Comparison of ENCODE assay signal across 16 cellular contexts in the genomic region with DNA sequence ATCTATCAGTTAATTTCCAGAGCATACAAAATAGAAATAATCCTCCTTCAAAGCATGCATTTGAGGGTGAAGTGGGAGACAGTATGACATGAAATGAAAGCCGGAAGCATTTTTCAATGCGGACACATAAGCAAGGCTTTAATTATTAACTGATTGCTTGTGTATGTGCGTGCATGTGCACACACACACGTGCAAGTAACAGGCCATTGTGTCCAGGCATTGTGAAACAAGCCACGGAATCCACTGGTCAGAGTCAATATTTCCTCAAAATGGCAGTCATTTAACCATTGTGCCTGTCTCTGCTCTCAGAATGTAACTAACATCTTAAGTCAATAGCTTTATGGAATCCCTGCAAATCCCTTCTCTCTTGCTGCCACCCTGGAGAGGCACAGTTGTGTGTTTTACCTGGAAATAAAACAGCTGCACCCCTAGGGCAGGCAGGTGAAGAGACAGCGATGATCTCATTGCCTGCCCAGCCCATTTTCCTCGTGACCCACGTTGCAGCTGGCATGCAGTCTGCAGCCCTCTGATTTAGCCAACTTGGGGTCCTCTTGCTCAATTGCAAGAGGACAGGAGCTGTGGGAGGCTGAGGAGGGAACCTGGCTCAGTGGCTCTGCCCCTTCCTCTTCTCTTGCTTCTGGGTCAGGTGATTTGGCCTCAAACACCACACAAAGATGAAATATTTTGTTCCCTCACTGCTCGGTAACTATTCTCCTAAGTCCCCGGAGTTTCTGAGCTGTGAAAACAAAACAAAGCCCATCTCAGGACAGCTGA.
DNase-seq lines count a peak whose midpoint lies in the region; ATAC-seq, FAIRE-seq and TF ChIP-seq lines count a peak whose summit lies in the region.
"Had no signal": no experiment of that assay in that cellular context is flagged by ENCODE, and none has a peak within 500 bp of the region (broad histone marks: within the 10 kb centered on the region; RNA-seq: fewer than 3 reads in every experiment).

No MANE protein-coding gene starts in this region.

- H4K20me1 ChIP-seq in GM23338 (replicated peaks; ENCODE audit: insufficient read depth), result no peaks in the 10 kb centered on the region
- H4K20me1 ChIP-seq: BLaER1 had no signal

- no peaks in the 10 kb centered on the region for H3K9me3 ChIP-seq in neutrophil
- H3K9me3 ChIP-seq: BLaER1, psoas muscle had no signal

- DNase-seq in GM23338 (ENCODE audit: low spot score), result no peak
- peak; percentile 85 to 94 for DNase-seq in NCI-H2081 (lab: John Stamatoyannopoulos, UW)
- peak; percentile 57 for DNase-seq in SKM-1 treated with dmso at 0.1 percent for 144 hours (lab: John Stamatoyannopoulos, UW; ENCODE audit: unreplicated experiment)
- DNase-seq in HFFc6, result no peak
- no peak for DNase-seq in RCC 7860 (ENCODE audit: low spot score)
- DNase-seq: activated CD4-positive, alpha-beta T cell treated with anti-CD3 and anti-CD28 coated beads, Interleukin-2, amount 50 U/mL, for 48 hours; erythroblast; NCI-H524; psoas muscle; stimulated activated CD4-positive, alpha-beta T cell treated with anti-CD3 and anti-CD28 coated beads, Interleukin-15, amount 100 ng/mL, for 24 hours; substantia nigra had no signal

- H3K9me3 Mint-ChIP-seq in GM23338 (no peaks in the 10 kb centered on the region), HFFc6 (no peaks in the 10 kb centered on the region)
- H3K9me3 Mint-ChIP-seq: activated T-helper 1 cell treated with anti-CD3 and anti-CD28 coated beads, Interleukin-12 subunit alpha, Interleukin-12 subunit beta, Interleukin-2, Interleukin-4 antibody, amounts not matched to agents 30 ng/mL and 10 ng/mL and 1 ng/mL, durations not matched to agents 14 hours and 24 hours and 36 hours had no signal

- no peak overlapping the region for H3K4me3 Mint-ChIP-seq in GM23338
- no peak overlapping the region for H3K4me3 Mint-ChIP-seq in HFFc6
- H3K4me3 Mint-ChIP-seq: activated T-helper 1 cell treated with anti-CD3 and anti-CD28 coated beads, Interleukin-12 subunit alpha, Interleukin-12 subunit beta, Interleukin-2, Interleukin-4 antibody, amounts not matched to agents 30 ng/mL and 10 ng/mL and 1 ng/mL, durations not matched to agents 14 hours and 24 hours and 36 hours had no signal

- ATAC-seq in GM23338 (no peak), HG03159 (IDR thresholded peaks at IDR 0.05; ENCODE audit: unreplicated experiment) (no peak)
- ATAC-seq: psoas muscle had no signal

- no peak for TF ChIP-seq CTCF in GM23338 (conservative IDR thresholded peaks at IDR 0.05; ENCODE audit: low read depth in 2 of 2)
- no peak for TF ChIP-seq CTCF in neutrophil (IDR thresholded peaks at IDR 0.05)
- no peak for TF ChIP-seq CTCF in HFFc6 (IDR thresholded peaks at IDR 0.05)

- no peak for FAIRE-seq in RCC 7860 (lab: Jason Lieb, UNC)
- FAIRE-seq: colon had no signal

- no peak overlapping the region for H3K4me2 ChIP-seq in GM23338
- H3K4me2 ChIP-seq: BLaER1 had no signal

- H3K4me3 ChIP-seq in GM23338, result no peak overlapping the region
- no peak overlapping the region for H3K4me3 ChIP-seq in neutrophil (ENCODE audit: low read depth in 1 of 2, low read length in 1 of 2)
- H3K4me3 ChIP-seq: BLaER1, psoas muscle had no signal

- no peak overlapping the region for H3K27ac ChIP-seq in GM23338 (ENCODE audit: low read depth)
- peak overlapping the region; percentile 55 for H3K27ac ChIP-seq in neutrophil
- H3K27ac ChIP-seq: BLaER1, psoas muscle had no signal

- no peaks in the 10 kb centered on the region for H3K36me3 ChIP-seq in GM23338 (ENCODE audit: insufficient read depth)
- no peaks in the 10 kb centered on the region for H3K36me3 ChIP-seq in neutrophil
- H3K36me3 ChIP-seq: BLaER1 had no signal

- no peaks in the 10 kb centered on the region for H3K27me3 ChIP-seq in GM23338 (ENCODE audit: insufficient read depth)
- no peaks in the 10 kb centered on the region for H3K27me3 ChIP-seq in neutrophil
- H3K27me3 ChIP-seq: BLaER1 had no signal

- H3K4me1 Mint-ChIP-seq in GM23338 (peaks cover 5% of the 10 kb centered on the region; the same call in 1 of the 3 replicates), HFFc6 (ENCODE audit: low read depth) (peaks cover 6% of the 10 kb centered on the region)

- H3K27ac Mint-ChIP-seq in GM23338, result no peak overlapping the region
- H3K27ac Mint-ChIP-seq in HFFc6, result no peak overlapping the region
- H3K27ac Mint-ChIP-seq: activated T-helper 1 cell treated with anti-CD3 and anti-CD28 coated beads, Interleukin-12 subunit alpha, Interleukin-12 subunit beta, Interleukin-2, Interleukin-4 antibody, amounts not matched to agents 30 ng/mL and 10 ng/mL and 1 ng/mL, durations not matched to agents 14 hours and 24 hours and 36 hours had no signal

- H3K9me2 ChIP-seq in GM23338 (ENCODE audit: insufficient read depth), result no peaks in the 10 kb centered on the region

- peaks cover 8% of the 10 kb centered on the region for H3K27me3 Mint-ChIP-seq in GM23338 (ENCODE audit: insufficient read depth, low read depth, poor library complexity)
- H3K27me3 Mint-ChIP-seq in HFFc6 (ENCODE audit: insufficient read depth), result peaks cover 51% of the 10 kb centered on the region

- H2AFZ ChIP-seq in GM23338, result 0 out of 2 replicates have a peak overlapping the region, but pooled peaks have one; percentile 28

- H3K36me3 Mint-ChIP-seq in GM23338 (ENCODE audit: low read depth) (no peaks in the 10 kb centered on the region; the same call in 2 of the 3 replicates), HFFc6 (ENCODE audit: low read depth) (no peaks in the 10 kb centered on the region)

- no peaks in the 10 kb centered on the region for H3F3A ChIP-seq in GM23338 (replicated peaks; ENCODE audit: low read depth)

- no peaks in the 10 kb centered on the region for H3K79me2 ChIP-seq in GM23338 (replicated peaks; ENCODE audit: insufficient read depth)

- H3K4me1 ChIP-seq in GM23338 (ENCODE audit: insufficient read depth) (no peaks in the 10 kb centered on the region), neutrophil (ENCODE audit: control insufficient read depth in 1 of 2, insufficient read depth in 1 of 2, low read depth in 1 of 2, low read length in 1 of 2) (peaks cover 17 to 20% of the 10 kb centered on the region in 2 experiments)
- H3K4me1 ChIP-seq: BLaER1, psoas muscle had no signal

TF ChIP-seq in GM23338, 12 proteins besides CTCF, POLR2A, EP300 and RAD21:
- TF ChIP-seq CREB1 (CRISPR knock-in tag; IDR thresholded peaks at IDR 0.05; ENCODE audit: low read depth) (no peak), ZNF114 (CRISPR knock-in tag; IDR thresholded peaks at IDR 0.05) (no peak), JUNB (IDR thresholded peaks at IDR 0.05; ENCODE audit: unreplicated experiment) (no peak), ZNF331 (CRISPR knock-in tag; IDR thresholded peaks at IDR 0.05; ENCODE audit: low read depth) (no peak), EZH2 (IDR thresholded peaks at IDR 0.05; ENCODE audit: low read depth, unreplicated experiment) (no peak)
- TF ChIP-seq, protein P1, sequence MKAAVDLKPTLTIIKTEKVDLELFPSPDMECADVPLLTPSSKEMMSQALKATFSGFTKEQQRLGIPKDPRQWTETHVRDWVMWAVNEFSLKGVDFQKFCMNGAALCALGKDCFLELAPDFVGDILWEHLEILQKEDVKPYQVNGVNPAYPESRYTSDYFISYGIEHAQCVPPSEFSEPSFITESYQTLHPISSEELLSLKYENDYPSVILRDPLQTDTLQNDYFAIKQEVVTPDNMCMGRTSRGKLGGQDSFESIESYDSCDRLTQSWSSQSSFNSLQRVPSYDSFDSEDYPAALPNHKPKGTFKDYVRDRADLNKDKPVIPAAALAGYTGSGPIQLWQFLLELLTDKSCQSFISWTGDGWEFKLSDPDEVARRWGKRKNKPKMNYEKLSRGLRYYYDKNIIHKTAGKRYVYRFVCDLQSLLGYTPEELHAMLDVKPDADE (IDR thresholded peaks at IDR 0.05), result no peak
TF ChIP-seq in GM23338: peak in this region for 0.

Comparison
In these comparisons a context has a peak if more than half of its experiments do, and no peak if none do; other contexts are left out.
1. DNase-seq: peak in NCI-H2081 (2 of 2) and SKM-1 treated with dmso at 0.1 percent for 144 hours (single experiment); none in GM23338 (single experiment), HFFc6 (single experiment) and RCC 7860 (single experiment).